ENCODE assay signal across 24 cellular contexts in the genomic region with DNA sequence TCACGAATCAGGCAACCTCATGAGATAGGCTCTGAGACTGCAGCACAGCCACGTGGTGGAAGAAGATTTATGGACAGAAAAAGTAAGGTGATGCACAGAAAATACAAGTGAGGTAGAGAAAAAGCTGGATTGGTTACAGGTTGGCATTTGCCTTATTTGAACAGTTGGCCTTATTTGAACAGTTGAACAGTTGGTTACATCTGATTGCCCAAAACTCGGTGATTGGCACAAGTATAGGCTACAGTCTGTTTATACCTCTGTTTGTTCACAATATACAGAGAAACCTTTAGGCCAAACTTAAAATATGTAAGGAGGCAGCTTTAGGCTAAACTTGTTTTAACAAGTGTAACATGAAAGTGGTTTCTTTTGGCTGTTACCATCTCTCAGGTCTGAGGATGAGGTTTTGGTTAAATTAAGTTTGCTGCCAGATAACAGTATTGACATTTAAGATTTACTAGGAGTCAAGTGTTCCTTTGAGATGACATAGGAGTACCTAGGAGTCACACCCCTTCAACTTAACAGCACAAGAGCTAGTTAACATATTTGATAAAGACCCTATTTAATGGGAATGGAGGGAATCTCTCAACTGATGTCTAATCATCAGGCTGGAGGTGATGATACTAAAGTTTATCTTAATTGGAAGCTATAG.
"Had no signal": no experiment of that assay in that cellular context is flagged by ENCODE, and none has a peak within 500 bp of the region (broad histone marks: within the 10 kb centered on the region; RNA-seq: fewer than 3 reads in every experiment).

No MANE protein-coding gene starts in this region.

- H3K27me3 ChIP-seq: breast epithelium, Peyer's patch, SJCRH30 had no signal

- H3K27ac ChIP-seq: breast epithelium, Peyer's patch, RWPE1, SJCRH30, WERI-Rb-1 had no signal

- H3K36me3 ChIP-seq: breast epithelium, Peyer's patch, SJCRH30, WERI-Rb-1 had no signal

- H3K9me3 ChIP-seq: breast epithelium, Peyer's patch, SJCRH30, SK-N-SH had no signal

- H3K4me1 ChIP-seq: breast epithelium, Peyer's patch, SJCRH30 had no signal

- ATAC-seq: activated CD4-positive, alpha-beta T cell treated with anti-CD3 and anti-CD28 coated beads for 36 hours; K562 had no signal

- H3K4me3 ChIP-seq: breast epithelium, K562, Peyer's patch, SJCRH30 had no signal

- DNase-seq: activated CD4-positive, alpha-beta memory T cell treated with anti-CD3 and anti-CD28 coated beads, Interleukin-2, amount 10 ng/mL, durations not matched to agents 7 days and 5 days; activated CD4-positive, alpha-beta T cell treated with anti-CD3 and anti-CD28 coated beads for 36 hours; activated CD4-positive, alpha-beta T cell treated with anti-CD3 and anti-CD28 coated beads, Interleukin-2, amount 50 U/mL, for 1 hour; activated CD8-positive, alpha-beta memory T cell treated with anti-CD3 and anti-CD28 coated beads, Interleukin-2, amount 50 U/mL, for 4 hours; activated effector memory CD4-positive, alpha-beta T cell treated with Interleukin-2 at 50 U/mL for 16 hours; activated naive CD4-positive, alpha-beta T cell; central memory CD4-positive, alpha-beta T cell; Karpas-422; NCI-H1417; NCI-H1930; NCI-H2171; NCI-H2227 treated with DMSO at 0.1 percent for 48 hours; NCI-H446 treated with DMSO at 0.1 percent for 48 hours; NCI-H524 treated with DMSO at 0.1 percent for 48 hours; NCI-H774; Peyer's patch; Right ventricle myocardium superior; SJCRH30; SK-N-SH; T-helper 1 cell; WERI-Rb-1 had no signal
